10 cellular contexts compared by ENCODE assay signal in the genomic region with DNA sequence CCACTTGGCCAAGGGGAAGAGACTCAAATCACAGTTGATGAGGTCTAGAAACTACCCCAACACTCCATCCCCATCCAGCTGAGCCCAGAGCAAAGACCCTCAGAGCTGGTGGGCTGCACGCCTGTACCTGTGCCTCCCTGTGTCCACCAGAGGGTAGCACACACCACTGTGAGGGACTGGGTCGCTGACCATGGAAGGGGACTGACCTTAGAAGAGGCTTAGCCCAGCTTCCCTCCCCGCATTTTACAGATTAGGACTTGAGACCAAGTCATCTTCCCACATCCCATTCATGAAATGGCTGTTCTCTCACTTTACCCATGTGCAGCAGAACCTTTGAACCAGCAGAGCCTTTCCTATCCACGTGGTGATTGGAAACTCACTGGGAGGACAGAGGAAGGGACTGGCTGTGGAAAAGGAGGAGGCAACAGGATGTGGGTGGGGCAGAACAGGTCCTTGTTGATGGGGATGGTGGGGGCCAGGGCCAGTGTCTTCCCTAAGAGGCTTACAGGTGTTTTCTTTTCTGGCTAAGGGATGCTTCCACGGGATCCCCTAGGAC. TPM values are rescaled to one million over a fixed set of nuclear protein-coding genes. Genes with fewer than 3 reads are reported as not detected.
A peak's percentile ranks its signal among the peaks of the same experiment; 100 is the strongest.
DNase-seq lines count a peak whose midpoint lies in the region; ATAC-seq, FAIRE-seq and TF ChIP-seq lines count a peak whose summit lies in the region.
"Had no signal": no experiment of that assay in that cellular context is flagged by ENCODE, and none has a peak within 500 bp of the region (broad histone marks: within the 10 kb centered on the region; RNA-seq: fewer than 3 reads in every experiment).

No MANE protein-coding gene starts in this region.

- 23% methylated on average over 5 of the region's 5 CpGs for WGBS in smooth muscle cell (ENCODE audit: low lambda C conversion rate)

- no peaks in the 10 kb centered on the region for H3K9me2 ChIP-seq in PC-3 (replicated peaks; ENCODE audit: low read length)

- H3K27me3 ChIP-seq in PC-3 (ENCODE audit: low read length) (no peaks in the 10 kb centered on the region), smooth muscle cell (ENCODE audit: low read depth) (peaks cover 37% of the 10 kb centered on the region)

- H3K9me3 ChIP-seq in PC-3 (ENCODE audit: low read length), result no peaks in the 10 kb centered on the region
- no peaks in the 10 kb centered on the region for H3K9me3 ChIP-seq in smooth muscle cell (replicated peaks; ENCODE audit: low read depth)

- H3K4me2 ChIP-seq in PC-3 (ENCODE audit: low read length), result no peak overlapping the region
- no peak overlapping the region for H3K4me2 ChIP-seq in smooth muscle cell

- CTCF ChIA-PET in PC-3 (lab: Charles Lee), result interaction anchor here (1.8 kb wide), 1 partner anchor 96 kb away, joined by 12 read pairs; no protein-coding TSS in a partner anchor

- H3K79me2 ChIP-seq in PC-3 (ENCODE audit: low read length), result no peaks in the 10 kb centered on the region
- H3K79me2 ChIP-seq in smooth muscle cell (ENCODE audit: low read depth), result no peaks in the 10 kb centered on the region

- ATAC-seq in PC-3 (peak; percentile 60), GM18907 (IDR thresholded peaks at IDR 0.05; ENCODE audit: unreplicated experiment) (no peak)

- DNase-seq in NCI-H2227 (lab: John Stamatoyannopoulos, UW; ENCODE audit: unreplicated experiment) (peak; percentile 27), NCI-H2227 treated with DMSO at 0.1 percent for 48 hours (lab: John Stamatoyannopoulos, UW) (no peak), PC-3 (peak; percentile 71), fibroblast of the aortic adventitia (ENCODE audit: low read depth) (peak; percentile 65), smooth muscle cell (lab: John Stamatoyannopoulos, UW; ENCODE audit: unreplicated experiment) (no peak), GM19239 (ENCODE audit: insufficient read length, low spot score) (no peak)
- DNase-seq in stimulated activated CD4-positive, alpha-beta T cell treated with anti-CD3 and anti-CD28 coated beads, Interleukin-1b, Interleukin-23, amount 100 ng/mL, for 48 hours, result no peak
- DNase-seq: CD4-positive, CD25-positive, alpha-beta regulatory T cell; NCI-H526 treated with DMSO at 0.1 percent for 48 hours had no signal

- no peaks in the 10 kb centered on the region for H3F3A ChIP-seq in PC-3 (ENCODE audit: low read length, unreplicated experiment)
- no peaks in the 10 kb centered on the region for H3F3A ChIP-seq in smooth muscle cell (ENCODE audit: low read depth)

- TF ChIP-seq CTCF in PC-3 (conservative IDR thresholded peaks at IDR 0.05; ENCODE audit: low read depth, low read length) (peak; percentile 94), fibroblast of the aortic adventitia (IDR thresholded peaks at IDR 0.05; ENCODE audit: insufficient read depth, low read length) (peak; percentile 86), smooth muscle cell (IDR thresholded peaks at IDR 0.05; ENCODE audit: borderline replicate concordance, insufficient read depth, poor library complexity, severe bottlenecking) (peak; percentile 53)

- H3K4me1 ChIP-seq in PC-3 (ENCODE audit: insufficient read depth, low read length) (peaks cover 18% of the 10 kb centered on the region), smooth muscle cell (ENCODE audit: low read depth) (peaks cover 9% of the 10 kb centered on the region)

- intact Hi-C loops in PC-3 (cut with micrococcal nuclease), result loop anchor here (1.0 kb wide), 1 partner anchor 96 kb away; no protein-coding TSS in a partner anchor

- no peak overlapping the region for H3K9ac ChIP-seq in PC-3 (ENCODE audit: low read length)
- H3K9ac ChIP-seq in smooth muscle cell (ENCODE audit: low read depth), result no peak overlapping the region

- H3K36me3 ChIP-seq in PC-3 (ENCODE audit: low read depth, low read length) (no peaks in the 10 kb centered on the region), smooth muscle cell (ENCODE audit: low read depth) (no peaks in the 10 kb centered on the region)

- no peak overlapping the region for H3K27ac ChIP-seq in PC-3 (ENCODE audit: low read length)
- H3K27ac ChIP-seq in smooth muscle cell (ENCODE audit: low read depth), result no peak overlapping the region

- H4K20me1 ChIP-seq in PC-3 (ENCODE audit: low read length) (no peaks in the 10 kb centered on the region), smooth muscle cell (ENCODE audit: low read depth) (peaks cover 2% of the 10 kb centered on the region)

- H2AFZ ChIP-seq in PC-3 (ENCODE audit: low read length) (peak overlapping the region; percentile 32; the same call in 1 of the 2 replicates), smooth muscle cell (ENCODE audit: low read depth) (no peak overlapping the region)

- BruUV-seq in PC-3 (replicated peaks; lab: Mats Ljungman, UMichigan), result no TSS peak

- POLR2A ChIA-PET in PC-3 (lab: Charles Lee; ENCODE audit: unreplicated experiment), result no interaction called here

- no peak for FAIRE-seq in GM19239 (lab: Jason Lieb, UNC)

- H3K4me3 ChIP-seq in PC-3 (ENCODE audit: low read length), result no peak overlapping the region
- H3K4me3 ChIP-seq in fibroblast of the aortic adventitia (ENCODE audit: low read depth, low read length), result no peak overlapping the region
- H3K4me3 ChIP-seq in smooth muscle cell, result no peak overlapping the region

RNA-seq across cellular contexts. Expression of gene CPXM1, which starts 44.3 kb away (rescaled TPM):
- not detected in 2 replicates for total RNA-seq in PC-3 (2014; rRNA removed)
- total RNA-seq in fibroblast of the aortic adventitia (ENCODE audit: low replicate concordance), result 3.8 and 48.5 TPM in 2 replicates
- total RNA-seq in smooth muscle cell, result 40.2 and 54.0 TPM in 2 replicates
- polyA plus RNA-seq in smooth muscle cell, result 74.8 and 99.3 TPM in 2 replicates

RNA-seq across cellular contexts. Expression of gene C20orf141, which starts 58.7 kb away (rescaled TPM):
- total RNA-seq in PC-3 (2014; rRNA removed) (not detected in 2 replicates), fibroblast of the aortic adventitia (ENCODE audit: low replicate concordance) (not detected in 2 replicates), smooth muscle cell (not detected in 2 replicates)
- 0.44 TPM in 1 of 2 replicates, not detected in the other for polyA plus RNA-seq in smooth muscle cell
- total RNA-seq: CD4-positive, CD25-positive, alpha-beta regulatory T cell had no signal
- polyA plus RNA-seq: CD4-positive, CD25-positive, alpha-beta regulatory T cell had no signal

Comparison
In these comparisons a context has a peak if more than half of its experiments do, and no peak if none do; other contexts are left out.
1. DNase-seq: peak in NCI-H2227 (single experiment), PC-3 (single experiment) and fibroblast of the aortic adventitia (single experiment); none in NCI-H2227 treated with DMSO at 0.1 percent for 48 hours (single experiment), smooth muscle cell (single experiment), stimulated activated CD4-positive, alpha-beta T cell treated with anti-CD3 and anti-CD28 coated beads, Interleukin-1b, Interleukin-23, amount 100 ng/mL, for 48 hours (single experiment) and GM19239 (single experiment).
2. Peak in every context shown above with its lines, with median percentiles within 50 percentile points of each other: CTCF ChIP-seq.